Comparison of ENCODE assay signal across 2 cellular contexts in genomic region chr3:21835266-21835665, GRCh38.
TF ChIP-seq lines count a peak whose summit lies in the region.

No MANE protein-coding gene starts in this region.

TF ChIP-seq in SK-N-SH, 30 proteins besides CTCF, POLR2A, EP300 and RAD21 (continued from another document):
- no peak for TF ChIP-seq PBX3 (IDR thresholded peaks at IDR 0.05)
- no peak for TF ChIP-seq MAX (IDR thresholded peaks at IDR 0.05; ENCODE audit: low read depth)
- TF ChIP-seq YY1 (IDR thresholded peaks at IDR 0.05; ENCODE audit: low read depth) = no peak
- no peak for TF ChIP-seq RCOR1 (IDR thresholded peaks at IDR 0.05; ENCODE audit: low read length)
- no peak for TF ChIP-seq MXI1 (IDR thresholded peaks at IDR 0.05; ENCODE audit: low read depth, low read length)
- TF ChIP-seq USF1 (IDR thresholded peaks at IDR 0.05; ENCODE audit: borderline replicate concordance, low read depth) = no peak
- TF ChIP-seq FOXJ3 (CRISPR knock-in tag; IDR thresholded peaks at IDR 0.05) = no peak
- no peak for TF ChIP-seq IRF3 (IDR thresholded peaks at IDR 0.05; ENCODE audit: low read depth, low read length)
- TF ChIP-seq GABPA (IDR thresholded peaks at IDR 0.05; ENCODE audit: low read depth) = no peak
- TF ChIP-seq FOSL2 (IDR thresholded peaks at IDR 0.05; ENCODE audit: borderline replicate concordance, low read depth) = no peak
- TF ChIP-seq POLR2AphosphoS5 (IDR thresholded peaks at IDR 0.05; ENCODE audit: low read depth, low read length) = no peak
- no peak for TF ChIP-seq JUND (IDR thresholded peaks at IDR 0.05)
- no peak for TF ChIP-seq RXRA (IDR thresholded peaks at IDR 0.05; ENCODE audit: borderline replicate concordance, low read depth)
- TF ChIP-seq USF2 (IDR thresholded peaks at IDR 0.05; ENCODE audit: borderline replicate concordance, low read depth, low read length) = no peak

TF ChIP-seq in SK-N-SH treated with all-trans-retinoic acid at 6 μM for 48 hours, 23 proteins besides CTCF, POLR2A, EP300 and RAD21 (continued from another document):
- TF ChIP-seq TOX (CRISPR knock-in tag; IDR thresholded peaks at IDR 0.05; ENCODE audit: borderline replicate concordance) = no peak
- no peak for TF ChIP-seq RARB (CRISPR knock-in tag; IDR thresholded peaks at IDR 0.05)
- no peak for TF ChIP-seq TSHZ2 (CRISPR knock-in tag; IDR thresholded peaks at IDR 0.05)
- no peak for TF ChIP-seq ZFP30 (CRISPR knock-in tag; IDR thresholded peaks at IDR 0.05)
- TF ChIP-seq CSRNP3 (CRISPR knock-in tag; IDR thresholded peaks at IDR 0.05) = no peak
- TF ChIP-seq PPARA (CRISPR knock-in tag; IDR thresholded peaks at IDR 0.05; ENCODE audit: borderline replicate concordance) = no peak
- no peak for TF ChIP-seq CREB5 (CRISPR knock-in tag; IDR thresholded peaks at IDR 0.05; ENCODE audit: low read depth)
- no peak for TF ChIP-seq ZFP3 (CRISPR knock-in tag; IDR thresholded peaks at IDR 0.05)
- no peak for TF ChIP-seq BACH2 (CRISPR knock-in tag; IDR thresholded peaks at IDR 0.05; ENCODE audit: borderline replicate concordance)
- TF ChIP-seq ZNF565 (CRISPR knock-in tag; conservative IDR thresholded peaks at IDR 0.05; ENCODE audit: low read depth) = no peak
- no peak for TF ChIP-seq GLIS3 (CRISPR knock-in tag; IDR thresholded peaks at IDR 0.05)
- no peak for TF ChIP-seq CSDC2 (CRISPR knock-in tag; IDR thresholded peaks at IDR 0.05)
